9 cellular contexts compared by ENCODE assay signal in the genomic region with DNA sequence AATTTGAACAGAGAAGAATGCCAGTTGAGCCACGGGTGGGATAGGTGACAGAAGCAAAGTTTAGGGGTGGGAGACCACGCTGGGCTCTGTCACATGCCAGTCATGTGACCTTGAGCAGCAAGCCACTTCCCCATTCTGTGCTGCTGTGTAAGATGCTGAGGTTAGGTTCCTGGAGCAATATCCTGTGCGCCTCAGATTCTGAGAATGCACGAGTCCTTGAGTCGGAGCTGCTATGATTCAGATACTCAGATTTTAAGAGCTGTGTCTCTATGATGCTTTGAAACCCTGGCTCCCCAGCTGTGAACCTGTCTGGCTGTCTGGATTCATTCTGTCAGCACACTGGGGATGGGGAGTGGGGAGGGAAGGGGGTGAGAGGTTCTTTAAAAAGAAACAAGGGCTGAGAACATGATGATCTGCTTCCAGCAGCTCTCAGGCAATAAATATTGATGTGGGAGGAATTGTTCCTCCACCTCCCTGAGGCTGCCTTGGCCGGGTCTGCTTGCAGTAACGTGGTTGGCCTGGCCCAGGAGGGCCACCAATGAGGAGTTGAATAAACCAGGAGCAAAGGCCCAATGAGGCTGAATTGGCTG. TPM values are rescaled to one million over a fixed set of nuclear protein-coding genes. Genes with fewer than 3 reads are reported as not detected.
DNase-seq lines count a peak whose midpoint lies in the region; ATAC-seq, FAIRE-seq and TF ChIP-seq lines count a peak whose summit lies in the region.
"Had no signal": no experiment of that assay in that cellular context is flagged by ENCODE, and none has a peak within 500 bp of the region (broad histone marks: within the 10 kb centered on the region; RNA-seq: fewer than 3 reads in every experiment).

No MANE protein-coding gene starts in this region.

- POLR2A ChIA-PET in HepG2 (lab: Yijun Ruan, JAX) = no interaction called here
- POLR2A ChIA-PET in activated naive CD8-positive, alpha-beta T cell treated with anti-CD3 and anti-CD28 coated beads, Interleukin-2, amount 10 ng/mL, durations not matched to agents 7 days and 5 days (lab: Charles Lee) = interaction anchor here (1.0 to 1.5 kb wide), 2 partner anchors 20 to 27 kb away, joined by 3 read pairs; no protein-coding TSS in a partner anchor

- no peak for TF ChIP-seq RAD21 in HepG2 (CRISPR knock-in tag; IDR thresholded peaks at IDR 0.05)

- no peaks in the 10 kb centered on the region for H3K79me2 ChIP-seq in HepG2 (ENCODE audit: insufficient read depth, low read length)

- no peak overlapping the region for H3K9ac ChIP-seq in HepG2 (ENCODE audit: insufficient read depth, low read depth, low read length)

- H3K9me3 Mint-ChIP-seq in activated naive CD8-positive, alpha-beta T cell treated with anti-CD3 and anti-CD28 coated beads, Interleukin-2, amount 10 ng/mL, durations not matched to agents 7 days and 5 days = no peaks in the 10 kb centered on the region

- H3K36me3 ChIP-seq in right lobe of liver = peaks cover 0 to 75% (median 19%) of the 10 kb centered on the region in 4 donors
- H3K36me3 ChIP-seq in HepG2 (replicated peaks in 1 of 2; ENCODE audit: control insufficient read depth in 1 of 2, insufficient read depth in 2 of 2, low read length in 2 of 2) = peaks cover 0 to 16% of the 10 kb centered on the region in 2 experiments; a peak in 2 of 5 replicates
- H3K36me3 ChIP-seq in upper lobe of left lung = peaks cover 0 to 19% (median 5%) of the 10 kb centered on the region in 4 donors

- DNase-seq in right lobe of liver (no peak), HepG2 (ENCODE audit: low spot score) (no peak), left kidney (ENCODE audit: low read depth, low spot score) (peak; percentile 77), upper lobe of left lung (peak in 1 of 2 donors; percentile 68), NCI-H187 (lab: John Stamatoyannopoulos, UW) (no peak)
- DNase-seq in activated naive CD8-positive, alpha-beta T cell treated with anti-CD3 and anti-CD28 coated beads, Interleukin-2, amount 10 ng/mL, durations not matched to agents 7 days and 5 days = no peak

- TF ChIP-seq CTCF in right lobe of liver (IDR thresholded peaks at IDR 0.05) = no peak
- TF ChIP-seq CTCF in HepG2 (CRISPR knock-in tag; IDR thresholded peaks at IDR 0.05) = no peak
- no peak for TF ChIP-seq CTCF in upper lobe of left lung (IDR thresholded peaks at IDR 0.05)

- BruUV-seq in HepG2 (replicated peaks; lab: Mats Ljungman, UMichigan) = no TSS peak

- no peak overlapping the region for H3K4me2 ChIP-seq in HepG2 (ENCODE audit: low read depth, low read length)

- peaks cover 17% of the 10 kb centered on the region for H3K4me1 Mint-ChIP-seq in activated naive CD8-positive, alpha-beta T cell treated with anti-CD3 and anti-CD28 coated beads, Interleukin-2, amount 10 ng/mL, durations not matched to agents 7 days and 5 days

- ATAC-seq in right lobe of liver = peak; percentile 27 to 60 (median 44)
- ATAC-seq in HepG2 = no peak
- peak; percentile 99 for ATAC-seq in activated naive CD8-positive, alpha-beta T cell treated with anti-CD3 and anti-CD28 coated beads, Interleukin-2, amount 10 ng/mL, durations not matched to agents 7 days and 5 days (ENCODE audit: low read depth)
- peak; percentile 63 to 77 for ATAC-seq in upper lobe of left lung (ENCODE audit: low FRiP score in 2 of 2)
- ATAC-seq in HG03439 (IDR thresholded peaks at IDR 0.05; ENCODE audit: unreplicated experiment) = no peak
- no peak for ATAC-seq in GM21529 (IDR thresholded peaks at IDR 0.05; ENCODE audit: unreplicated experiment)

- no peak for FAIRE-seq in HepG2 (lab: Jason Lieb, UNC)

- in situ Hi-C loops in HepG2 (cut with HindIII; ENCODE audit: extremely low pct_ligation_motif_present, low pct_unique_long_range_greater_than_20kb) = no loop called here

- H3K9me3 ChIP-seq in right lobe of liver (no peaks in the 10 kb centered on the region), HepG2 (ENCODE audit: low read length) (no peaks in the 10 kb centered on the region), upper lobe of left lung (no peaks in the 10 kb centered on the region)

- H3K27me3 Mint-ChIP-seq in activated naive CD8-positive, alpha-beta T cell treated with anti-CD3 and anti-CD28 coated beads, Interleukin-2, amount 10 ng/mL, durations not matched to agents 7 days and 5 days = peaks cover 11% of the 10 kb centered on the region

- H3K27ac ChIP-seq in right lobe of liver (peak overlapping the region in 2 of 3 donors; percentile 0 to 43), HepG2 (ENCODE audit: extremely low read length, insufficient read depth, low read length) (no peak overlapping the region), upper lobe of left lung (peak overlapping the region; percentile 42 to 81 (median 74))

- H3K4me3 Mint-ChIP-seq in activated naive CD8-positive, alpha-beta T cell treated with anti-CD3 and anti-CD28 coated beads, Interleukin-2, amount 10 ng/mL, durations not matched to agents 7 days and 5 days = peak overlapping the region; percentile 54

- H3K4me3 ChIP-seq in right lobe of liver (no peak overlapping the region), HepG2 (replicated peaks in 1 of 3; ENCODE audit: insufficient read depth in 1 of 3, low read depth in 2 of 3, low read length in 3 of 3) (no peak overlapping the region), upper lobe of left lung (no peak overlapping the region)

- intact Hi-C loops in right lobe of liver (cut with DNase I) (no loop called here), HepG2 (cut with micrococcal nuclease; ENCODE audit: unreplicated experiment) (no loop called here)

- no peaks in the 10 kb centered on the region for H3K36me3 Mint-ChIP-seq in activated naive CD8-positive, alpha-beta T cell treated with anti-CD3 and anti-CD28 coated beads, Interleukin-2, amount 10 ng/mL, durations not matched to agents 7 days and 5 days

- CTCF ChIA-PET in HepG2 (lab: Yijun Ruan, JAX; ENCODE audit: low intra/inter-chr PET ratio, low total read pairs) = no interaction called here

- no peak overlapping the region for H2AFZ ChIP-seq in HepG2 (ENCODE audit: low read length)

- H3K27me3 ChIP-seq in right lobe of liver = no peaks in the 10 kb centered on the region
- H3K27me3 ChIP-seq in HepG2 (ENCODE audit: control insufficient read depth in 1 of 2, insufficient read depth in 2 of 2, low read length in 2 of 2) = no peaks in the 10 kb centered on the region
- no peaks in the 10 kb centered on the region for H3K27me3 ChIP-seq in upper lobe of left lung

- no peaks in the 10 kb centered on the region for H4K20me1 ChIP-seq in HepG2 (ENCODE audit: insufficient read depth, low read length)

- H3K4me1 ChIP-seq in right lobe of liver (peaks cover 0 to 20% (median 2%) of the 10 kb centered on the region in 4 donors), HepG2 (ENCODE audit: insufficient read depth, low read length) (peaks cover 44% of the 10 kb centered on the region), upper lobe of left lung (peaks cover 0 to 11% (median 9%) of the 10 kb centered on the region in 4 donors)

- 29% methylated on average over 6 of the region's 7 CpGs for WGBS in right lobe of liver (ENCODE audit: insufficient coverage, low coverage, low lambda C conversion rate, missing lambda C conversion rate)
- WGBS in HepG2 (ENCODE audit: low lambda C conversion rate) = 94% methylated on average over 6 of the region's 7 CpGs
- 43 to 46% methylated on average over 7 of the region's 7 CpGs for WGBS in upper lobe of left lung, 2 donors

- H3K27ac Mint-ChIP-seq in activated naive CD8-positive, alpha-beta T cell treated with anti-CD3 and anti-CD28 coated beads, Interleukin-2, amount 10 ng/mL, durations not matched to agents 7 days and 5 days = peak overlapping the region; percentile 80

- TF ChIP-seq EP300 in HepG2 (IDR thresholded peaks at IDR 0.05; ENCODE audit: low read depth in 2 of 2, low read length in 2 of 2) (no peak), HepG2 (CRISPR knock-in tag; IDR thresholded peaks at IDR 0.05; ENCODE audit: borderline replicate concordance) (no peak), upper lobe of left lung (IDR thresholded peaks at IDR 0.05) (peak in 1 of 4 donors; percentile 69)

- peak; percentile 17 for TF ChIP-seq POLR2A in right lobe of liver (IDR thresholded peaks at IDR 0.05)
- no peak for TF ChIP-seq POLR2A in HepG2 (IDR thresholded peaks at IDR 0.05; ENCODE audit: insufficient read depth in 1 of 2, low read depth in 2 of 2, low read length in 2 of 2)
- peak in 1 of 4 donors; percentile 8 for TF ChIP-seq POLR2A in upper lobe of left lung (IDR thresholded peaks at IDR 0.05)

TF ChIP-seq in HepG2, 621 proteins besides CTCF, POLR2A, EP300 and RAD21 (continues in another document):
- TF ChIP-seq ZNF761 (CRISPR knock-in tag; conservative IDR thresholded peaks at IDR 0.05) (no peak), YY1 (IDR thresholded peaks at IDR 0.05; ENCODE audit: insufficient read depth, insufficient replicate concordance, low read depth, low read length) (no peak)

RNA-seq across cellular contexts. Expression of a gene that starts 24.0 kb away (rescaled TPM):
- 100 to 1,000 TPM; 145 to 316 (median 199) TPM for total RNA-seq in right lobe of liver
- 7.6 and 15.3 TPM in 2 replicates for total RNA-seq in HepG2 (2016; rRNA removed; fragmentation: Illumina TruSeq; extraction: Trizol)
- 3.0 and 3.2 TPM in 2 replicates for total RNA-seq in HepG2 (2016; cell fraction: cytosol; rRNA removed; fragmentation: Illumina TruSeq; extraction: Trizol; ENCODE audit: low read depth)
- 6.7 and 16.4 TPM in 2 replicates for total RNA-seq in HepG2 (2016; cell fraction: insoluble cytoplasmic fraction; rRNA removed; fragmentation: Illumina TruSeq; extraction: Trizol)
- 6.2 TPM in 2 replicates for total RNA-seq in HepG2 (2016; cell fraction: membrane; rRNA removed; fragmentation: Illumina TruSeq; extraction: Trizol)
- total RNA-seq in HepG2 (2016; cell fraction: nucleus; rRNA removed; fragmentation: Illumina TruSeq; extraction: Trizol) = 24.2 and 24.5 TPM in 2 replicates
- 19.8 and 29.6 TPM in 2 replicates for polyA plus RNA-seq in HepG2 (2011; rRNA removed)
- polyA plus RNA-seq in HepG2 (2011; cell fraction: cytosol; rRNA removed) = 15.0 and 15.3 TPM in 2 replicates
- polyA plus RNA-seq in HepG2 (2011; cell fraction: nucleus; rRNA removed) = 80.8 and 94.5 TPM in 2 replicates
- 21.7 and 35.0 TPM in 2 replicates for polyA plus RNA-seq in HepG2 (2012)
- 0.64 and 1.2 TPM in 2 replicates for polyA plus RNA-seq in HepG2 (2016; cell fraction: cytosol; fragmentation: Illumina TruSeq; extraction: Trizol; ENCODE audit: low read depth)
- polyA plus RNA-seq in HepG2 (2016; cell fraction: insoluble cytoplasmic fraction; fragmentation: Illumina TruSeq; extraction: Trizol; ENCODE audit: low read depth) = 4.1 and 5.6 TPM in 2 replicates
- polyA plus RNA-seq in HepG2 (2016; cell fraction: membrane; fragmentation: Illumina TruSeq; extraction: Trizol; ENCODE audit: low read depth) = 2.4 and 2.9 TPM in 2 replicates
- polyA plus RNA-seq in HepG2 (2016; cell fraction: nucleus; fragmentation: Illumina TruSeq; extraction: Trizol; ENCODE audit: insufficient read depth, low read depth) = 31.9 and 32.0 TPM in 2 replicates
- polyA minus RNA-seq in HepG2 (2011; rRNA and poly(A)+ RNA removed; ENCODE audit: low replicate concordance) = 0.09 and 55.4 TPM in 2 replicates
- 11.1 and 12.3 TPM in 2 replicates for polyA minus RNA-seq in HepG2 (2011; cell fraction: cytosol; rRNA and poly(A)+ RNA removed)
- polyA minus RNA-seq in HepG2 (2011; cell fraction: nucleus; rRNA and poly(A)+ RNA removed) = 33.2 and 42.0 TPM in 2 replicates
- 1 to 10 TPM; 1.1 to 2.6 TPM for total RNA-seq in activated naive CD8-positive, alpha-beta T cell treated with anti-CD3 and anti-CD28 coated beads, Interleukin-2, amount 10 ng/mL, durations not matched to agents 7 days and 5 days
- total RNA-seq in upper lobe of left lung = 100 to 1,000 TPM in 4 of 6 donors, 10 to 100 TPM in 2; 86.2 to 366 (median 193) TPM
- polyA plus RNA-seq: neural cell had no signal

Comparison
In these comparisons a context has a peak if more than half of its experiments do, and no peak if none do; other contexts are left out.
1. ATAC-seq: peak in right lobe of liver (4 of 4), activated naive CD8-positive, alpha-beta T cell treated with anti-CD3 and anti-CD28 coated beads, Interleukin-2, amount 10 ng/mL, durations not matched to agents 7 days and 5 days (single experiment) and upper lobe of left lung (2 of 2); none in HepG2 (single experiment), HG03439 (single experiment) and GM21529 (single experiment).